ENCODE assay signal across 8 cellular contexts in genomic region chr13:113001251-113002140, GRCh38. TPM values are rescaled to one million over a fixed set of nuclear protein-coding genes. Genes with fewer than 3 reads are reported as not detected.
A peak's percentile ranks its signal among the peaks of the same experiment; 100 is the strongest.
DNase-seq lines count a peak whose midpoint lies in the region; ATAC-seq and TF ChIP-seq lines count a peak whose summit lies in the region.

No MANE protein-coding gene starts in this region.

- CTCF ChIA-PET in HEK293T (lab: Yijun Ruan, JAX): interaction anchor here (1.2 kb wide), 1 partner anchor 10 kb away, joined by 4 read pairs; no protein-coding TSS in a partner anchor

- H3K27me3 ChIP-seq in heart right ventricle: peaks cover 0 to 24% (median 0%) of the 10 kb centered on the region in 7 donors

- intact Hi-C loops in heart right ventricle (cut with DNase I): loop anchor here in 1 of 10 donors (10.0 kb wide), 1 partner anchor 47 kb away; no protein-coding TSS in a partner anchor

- ATAC-seq in heart right ventricle (peak; percentile 8 to 77 (median 62)), GM21529 (IDR thresholded peaks at IDR 0.05; ENCODE audit: unreplicated experiment) (no peak), GM18520 (IDR thresholded peaks at IDR 0.05; ENCODE audit: unreplicated experiment) (no peak)

- WGBS in heart right ventricle, 2 donors: 17 to 19% methylated on average over 50 of the region's 50 CpGs

- POLR2A ChIA-PET in HEK293T (lab: Yijun Ruan, JAX): no interaction called here

- peaks cover 14 to 73% (median 54%) of the 10 kb centered on the region in 9 donors for H3K4me1 ChIP-seq in heart right ventricle

- no peaks in the 10 kb centered on the region for H3K9me3 ChIP-seq in heart right ventricle

- peak overlapping the region in 6 of 10 donors; percentile 23 to 47 (median 40) for H3K27ac ChIP-seq in heart right ventricle

- TF ChIP-seq CTCF in heart right ventricle (IDR thresholded peaks at IDR 0.05): no peak

- H3K36me3 ChIP-seq in heart right ventricle: peaks cover 0 to 32% (median 0%) of the 10 kb centered on the region in 9 donors

- peak; percentile 54 for DNase-seq in HEK293T (ENCODE audit: extremely low spot score)
- DNase-seq in NCI-H774 (lab: John Stamatoyannopoulos, UW): peak; percentile 95
- DNase-seq in heart right ventricle: no peak
- DNase-seq in skeletal muscle cell (ENCODE audit: low read depth): peak; percentile 22
- no peak for DNase-seq in NCI-H226
- DNase-seq in NOMO-1 treated with DMSO at 0.1 percent for 48 hours (lab: John Stamatoyannopoulos, UW; ENCODE audit: unreplicated experiment): no peak

- peak overlapping the region in 9 of 10 donors; percentile 21 to 56 (median 42) for H3K4me3 ChIP-seq in heart right ventricle
- peak overlapping the region; percentile 40 for H3K4me3 ChIP-seq in skeletal muscle cell (ENCODE audit: low read depth, low read length)

TF ChIP-seq in HEK293T, 16 proteins besides CTCF, POLR2A, EP300 and RAD21:
- TF ChIP-seq BHLHE40 (IDR thresholded peaks at IDR 0.05; ENCODE audit: borderline replicate concordance) (no peak), L3MBTL2 (conservative IDR thresholded peaks at IDR 0.05) (no peak), SUZ12 (IDR thresholded peaks at IDR 0.05) (no peak), ELF4 (IDR thresholded peaks at IDR 0.05) (no peak)
- TF ChIP-seq, protein P1, sequence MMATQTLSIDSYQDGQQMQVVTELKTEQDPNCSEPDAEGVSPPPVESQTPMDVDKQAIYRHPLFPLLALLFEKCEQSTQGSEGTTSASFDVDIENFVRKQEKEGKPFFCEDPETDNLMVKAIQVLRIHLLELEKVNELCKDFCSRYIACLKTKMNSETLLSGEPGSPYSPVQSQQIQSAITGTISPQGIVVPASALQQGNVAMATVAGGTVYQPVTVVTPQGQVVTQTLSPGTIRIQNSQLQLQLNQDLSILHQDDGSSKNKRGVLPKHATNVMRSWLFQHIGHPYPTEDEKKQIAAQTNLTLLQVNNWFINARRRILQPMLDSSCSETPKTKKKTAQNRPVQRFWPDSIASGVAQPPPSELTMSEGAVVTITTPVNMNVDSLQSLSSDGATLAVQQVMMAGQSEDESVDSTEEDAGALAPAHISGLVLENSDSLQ (IDR thresholded peaks at IDR 0.05): peak; percentile 77

RNA-seq across cellular contexts. Expression of gene MCF2L, which starts 32.5 kb away (rescaled TPM):
- 10 to 100 TPM; 29.6 to 99.8 (median 45.3) TPM for total RNA-seq in heart right ventricle
- polyA plus RNA-seq in heart right ventricle: 10 to 100 TPM; 38.6 to 94.1 TPM

Comparison
In these comparisons a context has a peak if more than half of its experiments do, and no peak if none do; other contexts are left out.
1. DNase-seq: peak in HEK293T (single experiment), NCI-H774 (single experiment) and skeletal muscle cell (single experiment); none in heart right ventricle (0 of 2), NCI-H226 (single experiment) and NOMO-1 treated with DMSO at 0.1 percent for 48 hours (single experiment).
2. ATAC-seq: peak in heart right ventricle (8 of 8); none in GM21529 (single experiment) and GM18520 (single experiment).